ENCODE assay signal across 8 cellular contexts in genomic region chr14:23566782-23567185, GRCh38.
DNase-seq lines count a peak whose midpoint lies in the region; ATAC-seq and TF ChIP-seq lines count a peak whose summit lies in the region.

No MANE protein-coding gene starts in this region.

- H3K4me3 ChIP-seq in adipocyte (ENCODE audit: low read length) (peak overlapping the region; percentile 85), iPS-20b (ENCODE audit: low read length) (peak overlapping the region; percentile 78), subcutaneous abdominal adipose tissue (ENCODE audit: low read depth in 1 of 5, low read length in 5 of 5) (peak overlapping the region; percentile 61 to 86 (median 75))

- H3K9me3 ChIP-seq in adipocyte (ENCODE audit: control insufficient read depth, low read length) (no peaks in the 10 kb centered on the region), iPS-20b (ENCODE audit: insufficient read depth, low read depth, low read length) (no peaks in the 10 kb centered on the region), subcutaneous abdominal adipose tissue (ENCODE audit: control insufficient read depth in 5 of 5, low read length in 5 of 5) (no peaks in the 10 kb centered on the region)

- H3K27me3 ChIP-seq in adipocyte (replicated peaks; ENCODE audit: control insufficient read depth, insufficient read depth, low read length) (peaks cover 10% of the 10 kb centered on the region), iPS-20b (ENCODE audit: insufficient read depth, low read length) (no peaks in the 10 kb centered on the region), subcutaneous abdominal adipose tissue (ENCODE audit: control insufficient read depth in 5 of 5, insufficient read depth in 4 of 5, low read length in 5 of 5) (peaks cover 0 to 14% (median 3%) of the 10 kb centered on the region in 5 donors)

- CTCF ChIA-PET in GM10248 (lab: Yijun Ruan, JAX) = interaction anchor here (1.5 to 15.7 kb wide), 4 partner anchors 8 to 99 kb away, joined by 3 to 497 read pairs (median 8); no protein-coding TSS in a partner anchor

- ATAC-seq in HG02885 (IDR thresholded peaks at IDR 0.05; ENCODE audit: poor library complexity, unreplicated experiment) = peak; percentile 7
- no peak for ATAC-seq in HG02763 (IDR thresholded peaks at IDR 0.05; ENCODE audit: unreplicated experiment)
- no peak for ATAC-seq in HG03378 (IDR thresholded peaks at IDR 0.05; ENCODE audit: unreplicated experiment)

- H3K27ac ChIP-seq in iPS-20b (ENCODE audit: low read length) (no peak overlapping the region), subcutaneous abdominal adipose tissue (ENCODE audit: low read depth, low read length) (no peak overlapping the region)

- H3K9ac ChIP-seq in adipocyte (ENCODE audit: low read length) (peak overlapping the region; percentile 83), iPS-20b (ENCODE audit: low read depth, low read length) (peak overlapping the region; percentile 87), subcutaneous abdominal adipose tissue (ENCODE audit: low read length in 5 of 5) (peak overlapping the region; percentile 63 to 85 (median 80))

- DNase-seq in GM10248 (ENCODE audit: extremely low spot score) (no peak), adipocyte (ENCODE audit: low read depth) (no peak), GM19240 (ENCODE audit: insufficient read length, low spot score) (no peak)

- peak; percentile 21 for TF ChIP-seq CTCF in GM10248 (IDR thresholded peaks at IDR 0.05; ENCODE audit: control extremely low read depth, extremely low read depth, low read depth, missing control alignments)

- H3K36me3 ChIP-seq in adipocyte (ENCODE audit: control insufficient read depth, insufficient read depth, low read length, severe bottlenecking) (no peaks in the 10 kb centered on the region), iPS-20b (ENCODE audit: insufficient read depth, low read depth, low read length) (peaks cover 29% of the 10 kb centered on the region), subcutaneous abdominal adipose tissue (ENCODE audit: control insufficient read depth in 5 of 5, insufficient read depth in 5 of 5, low read length in 5 of 5) (peaks cover 0 to 27% (median 7%) of the 10 kb centered on the region in 5 donors)

- H3K4me1 ChIP-seq in adipocyte (ENCODE audit: control insufficient read depth, insufficient read depth, low read length) (peaks cover 3% of the 10 kb centered on the region), iPS-20b (ENCODE audit: insufficient read depth, low read length) (peaks cover 17% of the 10 kb centered on the region; the same call in 1 of the 2 replicates), subcutaneous abdominal adipose tissue (ENCODE audit: control insufficient read depth in 5 of 5, insufficient read depth in 5 of 5, low read length in 5 of 5) (peaks cover 0 to 32% (median 19%) of the 10 kb centered on the region in 5 donors)

- POLR2A ChIA-PET in GM10248 (lab: Yijun Ruan, JAX) = no interaction called here
